Comparison of ENCODE assay signal across 1 cellular context in genomic region chr10:988667-989545, GRCh38.
TF ChIP-seq lines count a peak whose summit lies in the region.

No MANE protein-coding gene starts in this region.

TF ChIP-seq in HepG2, 621 proteins besides CTCF, POLR2A, EP300 and RAD21 (continued from another document):
- TF ChIP-seq HNF1B (CRISPR knock-in tag; IDR thresholded peaks at IDR 0.05) (0 out of 2 replicates have a peak, but pooled peaks have one; percentile 5), ZNF883 (CRISPR knock-in tag; IDR thresholded peaks at IDR 0.05; ENCODE audit: not compliant biosample characterization) (peak; percentile 36), ZNF773 (CRISPR knock-in tag; IDR thresholded peaks at IDR 0.05; ENCODE audit: borderline replicate concordance) (no peak), MEF2D (CRISPR knock-in tag; IDR thresholded peaks at IDR 0.05) (0 out of 2 replicates have a peak, but pooled peaks have one; percentile 11), YEATS4 (CRISPR knock-in tag; IDR thresholded peaks at IDR 0.05; ENCODE audit: borderline replicate concordance) (peak; percentile 5; the same call in 1 of the 2 replicates), MYC (CRISPR knock-in tag; IDR thresholded peaks at IDR 0.05; ENCODE audit: borderline replicate concordance) (no peak), PHF21A (CRISPR knock-in tag; IDR thresholded peaks at IDR 0.05) (0 out of 2 replicates have a peak, but pooled peaks have one; percentile 35), SALL2 (CRISPR knock-in tag; IDR thresholded peaks at IDR 0.05) (0 out of 2 replicates have a peak, but pooled peaks have one; percentile 65), ZNF501 (CRISPR knock-in tag; IDR thresholded peaks at IDR 0.05) (peak; percentile 42; the same call in 1 of the 2 replicates), AKAP8 (CRISPR knock-in tag; IDR thresholded peaks at IDR 0.05) (0 out of 2 replicates have a peak, but pooled peaks have one; percentile 35), ZNF20 (CRISPR knock-in tag; IDR thresholded peaks at IDR 0.05) (0 out of 2 replicates have a peak, but pooled peaks have one; percentile 29), ZFP90 (CRISPR knock-in tag; IDR thresholded peaks at IDR 0.05; ENCODE audit: borderline replicate concordance) (0 out of 2 replicates have a peak, but pooled peaks have one; percentile 2), TIGD3 (CRISPR knock-in tag; IDR thresholded peaks at IDR 0.05; ENCODE audit: borderline replicate concordance) (no peak), KDM5A (IDR thresholded peaks at IDR 0.05; ENCODE audit: borderline replicate concordance, low read length) (peak; percentile 88), ZFP41 (CRISPR knock-in tag; IDR thresholded peaks at IDR 0.05; ENCODE audit: borderline replicate concordance) (0 out of 2 replicates have a peak, but pooled peaks have one; percentile 33), ZNF317 (CRISPR knock-in tag; IDR thresholded peaks at IDR 0.05) (no peak), ELF4 (CRISPR knock-in tag; IDR thresholded peaks at IDR 0.05; ENCODE audit: borderline replicate concordance) (0 out of 2 replicates have a peak, but pooled peaks have one; percentile 49), SMAD3 (CRISPR knock-in tag; IDR thresholded peaks at IDR 0.05) (no peak), ZBED4 (CRISPR knock-in tag; IDR thresholded peaks at IDR 0.05; ENCODE audit: borderline replicate concordance) (peak; percentile 2; the same call in 1 of the 2 replicates), ZNF350 (CRISPR knock-in tag; IDR thresholded peaks at IDR 0.05; ENCODE audit: borderline replicate concordance, low read depth) (0 out of 2 replicates have a peak, but pooled peaks have one; percentile 6), PTBP1 (IDR thresholded peaks at IDR 0.05; ENCODE audit: low read depth, low read length, poor library complexity, severe bottlenecking) (no peak), ZNF546 (CRISPR knock-in tag; conservative IDR thresholded peaks at IDR 0.05) (0 out of 2 replicates have a peak, but pooled peaks have one; percentile 5), EEA1 (CRISPR knock-in tag; IDR thresholded peaks at IDR 0.05; ENCODE audit: borderline replicate concordance) (no peak), DMAP1 (CRISPR knock-in tag; IDR thresholded peaks at IDR 0.05) (peak; percentile 69; the same call in 1 of the 2 replicates), RBM39 (IDR thresholded peaks at IDR 0.05; ENCODE audit: low read depth, low read length, poor library complexity, severe bottlenecking) (peak; percentile 34), TCF12 (IDR thresholded peaks at IDR 0.05) (no peak), TCF12 (CRISPR knock-in tag; IDR thresholded peaks at IDR 0.05) (no peak), ZNF800 (CRISPR knock-in tag; IDR thresholded peaks at IDR 0.05) (0 out of 2 replicates have a peak, but pooled peaks have one; percentile 17), ZNF251 (CRISPR knock-in tag; IDR thresholded peaks at IDR 0.05) (no peak), AKNA (CRISPR knock-in tag; IDR thresholded peaks at IDR 0.05; ENCODE audit: borderline replicate concordance) (no peak), ZNF614 (CRISPR knock-in tag; IDR thresholded peaks at IDR 0.05; ENCODE audit: borderline replicate concordance) (no peak), THAP8 (CRISPR knock-in tag; IDR thresholded peaks at IDR 0.05; ENCODE audit: borderline replicate concordance) (0 out of 2 replicates have a peak, but pooled peaks have one; percentile 65), ZNF790 (CRISPR knock-in tag; IDR thresholded peaks at IDR 0.05; ENCODE audit: borderline replicate concordance) (peak; percentile 18; the same call in 1 of the 2 replicates), MBNL3 (CRISPR knock-in tag; conservative IDR thresholded peaks at IDR 0.05) (no peak), ZNF329 (CRISPR knock-in tag; IDR thresholded peaks at IDR 0.05; ENCODE audit: low read depth) (no peak), REST (IDR thresholded peaks at IDR 0.05; ENCODE audit: borderline replicate concordance in 1 of 2, low read depth in 1 of 2, low read length in 2 of 2) (no peak)
